ENCODE assay signal across 23 cellular contexts in genomic region chr12:19462441-19462840, GRCh38. TPM values are rescaled to one million over a fixed set of nuclear protein-coding genes. Genes with fewer than 3 reads are reported as not detected.
DNase-seq lines count a peak whose midpoint lies in the region; ATAC-seq and TF ChIP-seq lines count a peak whose summit lies in the region.
"Had no signal": no experiment of that assay in that cellular context is flagged by ENCODE, and none has a peak within 500 bp of the region (broad histone marks: within the 10 kb centered on the region; RNA-seq: fewer than 3 reads in every experiment).

No MANE protein-coding gene starts in this region.

- 85% methylated on average over 5 of the region's 5 CpGs for WGBS in mammary epithelial cell (ENCODE audit: low coverage, missing lambda C conversion rate)

- H4K20me1 ChIP-seq in mammary epithelial cell (ENCODE audit: insufficient read depth, low read length) = no peaks in the 10 kb centered on the region

- in situ Hi-C loops in brain microvascular endothelial cell (cut with HindIII; ENCODE audit: low pct_ligation_motif_present, low sequenced_read_pairs) = no loop called here
- in situ Hi-C loops in mammary epithelial cell (cut with MboI; ENCODE audit: low sequenced_read_pairs in 2 of 2) = no loop called here

- no peak overlapping the region for H3K4me2 ChIP-seq in mammary epithelial cell (ENCODE audit: insufficient read depth, low read depth, low read length)
- H3K4me2 ChIP-seq: A549, BLaER1 had no signal

- no peaks in the 10 kb centered on the region for H3K4me1 ChIP-seq in mammary epithelial cell (ENCODE audit: insufficient read depth, low read length)
- H3K4me1 ChIP-seq in SJCRH30 = no peaks in the 10 kb centered on the region; the same call in 1 of the 2 replicates
- H3K4me1 ChIP-seq: BLaER1 had no signal

- no peak for DNase-seq in activated naive CD8-positive, alpha-beta T cell treated with anti-CD3 and anti-CD28 coated beads for 36 hours
- DNase-seq in NCI-H446 treated with DMSO at 0.1 percent for 48 hours (lab: John Stamatoyannopoulos, UW) = peak; percentile 78
- DNase-seq in brain microvascular endothelial cell = peak; percentile 20
- no peak for DNase-seq in mammary epithelial cell
- DNase-seq in SJCRH30 = no peak
- DNase-seq: activated CD4-positive, CD25-positive, alpha-beta regulatory T cell treated with anti-CD3 and anti-CD28 coated beads, Interleukin-2, amount 50 U/mL, for 72 hours; activated naive CD4-positive, alpha-beta T cell treated with anti-CD3 and anti-CD28 coated beads for 36 hours; activated T-cell treated with anti-CD3 and anti-CD28 coated beads, Interleukin-2, amount 50 U/mL, for 24 hours; aorta; cerebellar nuclear complex; effector CD4-positive, alpha-beta T cell; kidney glomerular epithelial cell; NK-92 treated with Interleukin-12 subunit alpha and Interleukin-12 subunit beta, amount 100 ng/mL, for 24 hours; stimulated activated CD4-positive, alpha-beta T cell treated with anti-CD3 and anti-CD28 coated beads, Interleukin-1b, Interleukin-23, amount 100 ng/mL, for 48 hours; stimulated activated naive B cell treated with anti-CD40 and anti-IgM and Interleukin-4, amounts not matched to agents 10 μg/mL and 1 μg/mL and 100 μg/mL, for 72 hours; T1000; testis had no signal

- ATAC-seq in stimulated activated memory B cell treated with anti-CD40 and anti-IgM and Interleukin-4, amounts not matched to agents 10 μg/mL and 1 μg/mL and 100 μg/mL, for 72 hours = no peak
- ATAC-seq in HG03196 (IDR thresholded peaks at IDR 0.05; ENCODE audit: unreplicated experiment) = no peak
- ATAC-seq: A549 had no signal

- peaks cover 3% of the 10 kb centered on the region for H3K36me3 ChIP-seq in brain microvascular endothelial cell (replicated peaks)
- peaks cover 8% of the 10 kb centered on the region for H3K36me3 ChIP-seq in mammary epithelial cell (ENCODE audit: insufficient read depth, low read length)
- peaks cover 45% of the 10 kb centered on the region for H3K36me3 ChIP-seq in SJCRH30

- no peak overlapping the region for H3K4me3 Mint-ChIP-seq in activated naive CD8-positive, alpha-beta T cell
- no peak overlapping the region for H3K4me3 Mint-ChIP-seq in activated naive CD8-positive, alpha-beta T cell treated with anti-CD3 and anti-CD28 coated beads for 36 hours
- no peak overlapping the region for H3K4me3 Mint-ChIP-seq in stimulated activated memory B cell treated with anti-CD40 and anti-IgM and Interleukin-4, amounts not matched to agents 10 μg/mL and 1 μg/mL and 100 μg/mL, for 72 hours
- H3K4me3 Mint-ChIP-seq: activated naive CD4-positive, alpha-beta T cell treated with anti-CD3 and anti-CD28 coated beads for 36 hours; activated T-cell treated with anti-CD3 and anti-CD28 coated beads, Interleukin-2, amount 50 U/mL, for 24 hours had no signal

- no peak overlapping the region for H3K9ac ChIP-seq in mammary epithelial cell (ENCODE audit: insufficient read depth, low read length)
- H3K9ac ChIP-seq: BLaER1 had no signal

- H3K79me2 ChIP-seq in mammary epithelial cell (ENCODE audit: insufficient read depth, low read length) = peaks cover 91% of the 10 kb centered on the region

- H3K27ac Mint-ChIP-seq in activated naive CD8-positive, alpha-beta T cell = peak overlapping the region; percentile 46
- H3K27ac Mint-ChIP-seq in activated naive CD8-positive, alpha-beta T cell treated with anti-CD3 and anti-CD28 coated beads for 36 hours = no peak overlapping the region
- H3K27ac Mint-ChIP-seq in stimulated activated memory B cell treated with anti-CD40 and anti-IgM and Interleukin-4, amounts not matched to agents 10 μg/mL and 1 μg/mL and 100 μg/mL, for 72 hours = peak overlapping the region; percentile 55
- H3K27ac Mint-ChIP-seq: activated naive CD4-positive, alpha-beta T cell treated with anti-CD3 and anti-CD28 coated beads for 36 hours; stimulated activated naive B cell treated with anti-CD40 and anti-IgM and Interleukin-4, amounts not matched to agents 10 μg/mL and 1 μg/mL and 100 μg/mL, for 72 hours had no signal

- CTCF ChIA-PET in mammary epithelial cell (lab: Charles Lee; ENCODE audit: low non-redundant PET) = no interaction called here

- dilution Hi-C loops in mammary epithelial cell (cut with HindIII; ENCODE audit: low sequenced_read_pairs) = loop anchor here (5.0 kb wide), 1 partner anchor 85 kb away; no protein-coding TSS in a partner anchor

- BruUV-seq in mammary epithelial cell (replicated peaks; lab: Mats Ljungman, UMichigan) = no TSS peak

- peaks cover 53% of the 10 kb centered on the region for H3K4me1 Mint-ChIP-seq in activated naive CD8-positive, alpha-beta T cell (ENCODE audit: low read depth)
- peaks cover 45% of the 10 kb centered on the region for H3K4me1 Mint-ChIP-seq in activated naive CD8-positive, alpha-beta T cell treated with anti-CD3 and anti-CD28 coated beads for 36 hours
- peaks cover 38% of the 10 kb centered on the region for H3K4me1 Mint-ChIP-seq in stimulated activated memory B cell treated with anti-CD40 and anti-IgM and Interleukin-4, amounts not matched to agents 10 μg/mL and 1 μg/mL and 100 μg/mL, for 72 hours

- H3K27ac ChIP-seq in brain microvascular endothelial cell (no peak overlapping the region), mammary epithelial cell (ENCODE audit: insufficient read depth, low read depth, low read length) (no peak overlapping the region), SJCRH30 (no peak overlapping the region)
- H3K27ac ChIP-seq: A549, BLaER1, esophagus muscularis mucosa, testis had no signal

- H3K9me3 ChIP-seq in mammary epithelial cell (replicated peaks; ENCODE audit: insufficient read depth, low read length) (no peaks in the 10 kb centered on the region), SJCRH30 (replicated peaks) (no peaks in the 10 kb centered on the region)
- H3K9me3 ChIP-seq: A549, BLaER1, esophagus muscularis mucosa, testis had no signal

- no peak overlapping the region for H2AFZ ChIP-seq in mammary epithelial cell (ENCODE audit: low read depth, low read length)

- intact Hi-C loops in mammary epithelial cell (cut with micrococcal nuclease) = no loop called here

- TF ChIP-seq CTCF in brain microvascular endothelial cell (IDR thresholded peaks at IDR 0.05; ENCODE audit: low read depth, low read length, missing control alignments) (no peak), mammary epithelial cell (conservative IDR thresholded peaks at IDR 0.05 in 1 of 2, IDR thresholded peaks at IDR 0.05 in 1 of 2; ENCODE audit: extremely low read depth in 1 of 2, insufficient read depth in 1 of 2, low read depth in 1 of 2, low read length in 2 of 2) (no peak)

- no peaks in the 10 kb centered on the region for H3K9me3 Mint-ChIP-seq in activated naive CD8-positive, alpha-beta T cell (ENCODE audit: low read depth)
- H3K9me3 Mint-ChIP-seq in activated naive CD8-positive, alpha-beta T cell treated with anti-CD3 and anti-CD28 coated beads for 36 hours = no peaks in the 10 kb centered on the region
- no peaks in the 10 kb centered on the region for H3K9me3 Mint-ChIP-seq in stimulated activated memory B cell treated with anti-CD40 and anti-IgM and Interleukin-4, amounts not matched to agents 10 μg/mL and 1 μg/mL and 100 μg/mL, for 72 hours
- H3K9me3 Mint-ChIP-seq: activated naive CD4-positive, alpha-beta T cell treated with anti-CD3 and anti-CD28 coated beads for 36 hours; activated T-cell treated with anti-CD3 and anti-CD28 coated beads, Interleukin-2, amount 50 U/mL, for 24 hours; stimulated activated naive B cell treated with anti-CD40 and anti-IgM and Interleukin-4, amounts not matched to agents 10 μg/mL and 1 μg/mL and 100 μg/mL, for 72 hours had no signal

- peaks cover 20% of the 10 kb centered on the region for H3K36me3 Mint-ChIP-seq in activated naive CD8-positive, alpha-beta T cell
- peaks cover 53% of the 10 kb centered on the region for H3K36me3 Mint-ChIP-seq in activated naive CD8-positive, alpha-beta T cell treated with anti-CD3 and anti-CD28 coated beads for 36 hours
- H3K36me3 Mint-ChIP-seq in stimulated activated memory B cell treated with anti-CD40 and anti-IgM and Interleukin-4, amounts not matched to agents 10 μg/mL and 1 μg/mL and 100 μg/mL, for 72 hours = peaks cover 40% of the 10 kb centered on the region

- no peaks in the 10 kb centered on the region for H3K27me3 Mint-ChIP-seq in activated naive CD8-positive, alpha-beta T cell
- H3K27me3 Mint-ChIP-seq in activated naive CD8-positive, alpha-beta T cell treated with anti-CD3 and anti-CD28 coated beads for 36 hours = no peaks in the 10 kb centered on the region
- no peaks in the 10 kb centered on the region for H3K27me3 Mint-ChIP-seq in stimulated activated memory B cell treated with anti-CD40 and anti-IgM and Interleukin-4, amounts not matched to agents 10 μg/mL and 1 μg/mL and 100 μg/mL, for 72 hours
- H3K27me3 Mint-ChIP-seq: activated T-cell treated with anti-CD3 and anti-CD28 coated beads, Interleukin-2, amount 50 U/mL, for 24 hours; stimulated activated naive B cell treated with anti-CD40 and anti-IgM and Interleukin-4, amounts not matched to agents 10 μg/mL and 1 μg/mL and 100 μg/mL, for 72 hours had no signal

- H3K27me3 ChIP-seq in brain microvascular endothelial cell (replicated peaks) (no peaks in the 10 kb centered on the region), mammary epithelial cell (ENCODE audit: insufficient read depth, low read length) (no peaks in the 10 kb centered on the region), SJCRH30 (no peaks in the 10 kb centered on the region)
- H3K27me3 ChIP-seq: BLaER1, esophagus muscularis mucosa, testis had no signal

- H3K4me3 ChIP-seq in brain microvascular endothelial cell (ENCODE audit: low read depth, low read length) (no peak overlapping the region), mammary epithelial cell (replicated peaks in 1 of 3; ENCODE audit: insufficient read depth in 1 of 3, low read depth in 2 of 3, low read length in 3 of 3) (no peak overlapping the region), SJCRH30 (no peak overlapping the region)
- H3K4me3 ChIP-seq: A549, BLaER1, esophagus muscularis mucosa, testis had no signal

RNA-seq across cellular contexts. Expression of gene AEBP2, which starts 23.1 kb away (rescaled TPM):
- 10 to 100 TPM; 60.3 to 60.7 TPM for total RNA-seq in activated naive CD8-positive, alpha-beta T cell treated with anti-CD3 and anti-CD28 coated beads for 36 hours
- total RNA-seq in mammary epithelial cell = 10 to 100 TPM; 19.7 to 35.4 TPM
- polyA plus RNA-seq in mammary epithelial cell = 7.2 TPM
- polyA minus RNA-seq in mammary epithelial cell = 38.6 TPM
- 27.6 and 29.7 TPM in 2 replicates for total RNA-seq in SJCRH30 (2014; rRNA removed; shearing (Covaris generic))

Comparison
In these comparisons a context has a peak if more than half of its experiments do, and no peak if none do; other contexts are left out.
1. DNase-seq: peak in NCI-H446 treated with DMSO at 0.1 percent for 48 hours (single experiment) and brain microvascular endothelial cell (single experiment); none in activated naive CD8-positive, alpha-beta T cell treated with anti-CD3 and anti-CD28 coated beads for 36 hours (single experiment), mammary epithelial cell (single experiment) and SJCRH30 (0 of 2).